ENCODE assay signal across 2 cellular contexts in the genomic region with DNA sequence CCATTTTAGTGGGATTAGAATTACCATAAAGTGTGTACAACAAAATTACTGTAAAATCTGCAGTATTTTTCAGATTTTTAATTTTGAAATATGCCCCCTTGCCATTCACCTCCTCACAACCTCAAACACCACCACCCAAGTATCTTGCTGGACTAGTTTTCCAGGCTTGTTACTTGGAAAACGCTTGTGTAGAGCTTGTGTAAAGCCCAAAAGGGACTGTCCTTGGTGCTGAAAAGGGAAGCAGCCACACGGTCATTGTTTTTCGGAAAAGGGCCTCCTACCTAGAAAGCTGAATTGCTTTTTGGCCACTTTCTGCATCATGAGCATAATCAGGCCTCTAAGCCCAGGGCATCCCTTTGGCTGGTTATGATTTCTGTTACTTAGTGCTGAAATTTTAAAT.
TF ChIP-seq lines count a peak whose summit lies in the region.

No MANE protein-coding gene starts in this region.

TF ChIP-seq in GM23338, 12 proteins besides CTCF, POLR2A, EP300 and RAD21:
- TF ChIP-seq, protein P1, sequence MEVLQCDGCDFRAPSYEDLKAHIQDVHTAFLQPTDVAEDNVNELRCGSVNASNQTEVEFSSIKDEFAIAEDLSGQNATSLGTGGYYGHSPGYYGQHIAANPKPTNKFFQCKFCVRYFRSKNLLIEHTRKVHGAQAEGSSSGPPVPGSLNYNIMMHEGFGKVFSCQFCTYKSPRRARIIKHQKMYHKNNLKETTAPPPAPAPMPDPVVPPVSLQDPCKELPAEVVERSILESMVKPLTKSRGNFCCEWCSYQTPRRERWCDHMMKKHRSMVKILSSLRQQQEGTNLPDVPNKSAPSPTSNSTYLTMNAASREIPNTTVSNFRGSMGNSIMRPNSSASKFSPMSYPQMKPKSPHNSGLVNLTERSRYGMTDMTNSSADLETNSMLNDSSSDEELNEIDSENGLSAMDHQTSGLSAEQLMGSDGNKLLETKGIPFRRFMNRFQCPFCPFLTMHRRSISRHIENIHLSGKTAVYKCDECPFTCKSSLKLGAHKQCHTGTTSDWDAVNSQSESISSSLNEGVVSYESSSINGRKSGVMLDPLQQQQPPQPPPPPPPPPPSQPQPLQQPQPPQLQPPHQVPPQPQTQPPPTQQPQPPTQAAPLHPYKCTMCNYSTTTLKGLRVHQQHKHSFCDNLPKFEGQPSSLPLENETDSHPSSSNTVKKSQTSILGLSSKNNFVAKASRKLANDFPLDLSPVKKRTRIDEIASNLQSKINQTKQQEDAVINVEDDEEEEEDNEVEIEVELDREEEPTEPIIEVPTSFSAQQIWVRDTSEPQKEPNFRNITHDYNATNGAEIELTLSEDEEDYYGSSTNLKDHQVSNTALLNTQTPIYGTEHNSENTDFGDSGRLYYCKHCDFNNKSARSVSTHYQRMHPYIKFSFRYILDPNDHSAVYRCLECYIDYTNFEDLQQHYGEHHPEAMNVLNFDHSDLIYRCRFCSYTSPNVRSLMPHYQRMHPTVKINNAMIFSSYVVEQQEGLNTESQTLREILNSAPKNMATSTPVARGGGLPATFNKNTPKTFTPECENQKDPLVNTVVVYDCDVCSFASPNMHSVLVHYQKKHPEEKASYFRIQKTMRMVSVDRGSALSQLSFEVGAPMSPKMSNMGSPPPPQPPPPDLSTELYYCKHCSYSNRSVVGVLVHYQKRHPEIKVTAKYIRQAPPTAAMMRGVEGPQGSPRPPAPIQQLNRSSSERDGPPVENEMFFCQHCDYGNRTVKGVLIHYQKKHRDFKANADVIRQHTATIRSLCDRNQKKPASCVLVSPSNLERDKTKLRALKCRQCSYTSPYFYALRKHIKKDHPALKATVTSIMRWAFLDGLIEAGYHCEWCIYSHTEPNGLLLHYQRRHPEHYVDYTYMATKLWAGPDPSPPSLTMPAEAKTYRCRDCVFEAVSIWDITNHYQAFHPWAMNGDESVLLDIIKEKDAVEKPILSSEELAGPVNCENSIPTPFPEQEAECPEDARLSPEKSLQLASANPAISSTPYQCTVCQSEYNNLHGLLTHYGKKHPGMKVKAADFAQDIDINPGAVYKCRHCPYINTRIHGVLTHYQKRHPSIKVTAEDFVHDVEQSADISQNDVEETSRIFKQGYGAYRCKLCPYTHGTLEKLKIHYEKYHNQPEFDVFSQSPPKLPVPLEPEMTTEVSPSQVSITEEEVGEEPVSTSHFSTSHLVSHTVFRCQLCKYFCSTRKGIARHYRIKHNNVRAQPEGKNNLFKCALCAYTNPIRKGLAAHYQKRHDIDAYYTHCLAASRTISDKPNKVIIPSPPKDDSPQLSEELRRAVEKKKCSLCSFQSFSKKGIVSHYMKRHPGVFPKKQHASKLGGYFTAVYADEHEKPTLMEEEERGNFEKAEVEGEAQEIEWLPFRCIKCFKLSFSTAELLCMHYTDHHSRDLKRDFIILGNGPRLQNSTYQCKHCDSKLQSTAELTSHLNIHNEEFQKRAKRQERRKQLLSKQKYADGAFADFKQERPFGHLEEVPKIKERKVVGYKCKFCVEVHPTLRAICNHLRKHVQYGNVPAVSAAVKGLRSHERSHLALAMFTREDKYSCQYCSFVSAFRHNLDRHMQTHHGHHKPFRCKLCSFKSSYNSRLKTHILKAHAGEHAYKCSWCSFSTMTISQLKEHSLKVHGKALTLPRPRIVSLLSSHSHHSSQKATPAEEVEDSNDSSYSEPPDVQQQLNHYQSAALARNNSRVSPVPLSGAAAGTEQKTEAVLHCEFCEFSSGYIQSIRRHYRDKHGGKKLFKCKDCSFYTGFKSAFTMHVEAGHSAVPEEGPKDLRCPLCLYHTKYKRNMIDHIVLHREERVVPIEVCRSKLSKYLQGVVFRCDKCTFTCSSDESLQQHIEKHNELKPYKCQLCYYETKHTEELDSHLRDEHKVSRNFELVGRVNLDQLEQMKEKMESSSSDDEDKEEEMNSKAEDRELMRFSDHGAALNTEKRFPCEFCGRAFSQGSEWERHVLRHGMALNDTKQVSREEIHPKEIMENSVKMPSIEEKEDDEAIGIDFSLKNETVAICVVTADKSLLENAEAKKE (CRISPR knock-in tag; IDR thresholded peaks at IDR 0.05), result peak; percentile 54
- TF ChIP-seq EZH2phosphoT487 (IDR thresholded peaks at IDR 0.05; ENCODE audit: unreplicated experiment), result no peak
- TF ChIP-seq, protein P2, sequence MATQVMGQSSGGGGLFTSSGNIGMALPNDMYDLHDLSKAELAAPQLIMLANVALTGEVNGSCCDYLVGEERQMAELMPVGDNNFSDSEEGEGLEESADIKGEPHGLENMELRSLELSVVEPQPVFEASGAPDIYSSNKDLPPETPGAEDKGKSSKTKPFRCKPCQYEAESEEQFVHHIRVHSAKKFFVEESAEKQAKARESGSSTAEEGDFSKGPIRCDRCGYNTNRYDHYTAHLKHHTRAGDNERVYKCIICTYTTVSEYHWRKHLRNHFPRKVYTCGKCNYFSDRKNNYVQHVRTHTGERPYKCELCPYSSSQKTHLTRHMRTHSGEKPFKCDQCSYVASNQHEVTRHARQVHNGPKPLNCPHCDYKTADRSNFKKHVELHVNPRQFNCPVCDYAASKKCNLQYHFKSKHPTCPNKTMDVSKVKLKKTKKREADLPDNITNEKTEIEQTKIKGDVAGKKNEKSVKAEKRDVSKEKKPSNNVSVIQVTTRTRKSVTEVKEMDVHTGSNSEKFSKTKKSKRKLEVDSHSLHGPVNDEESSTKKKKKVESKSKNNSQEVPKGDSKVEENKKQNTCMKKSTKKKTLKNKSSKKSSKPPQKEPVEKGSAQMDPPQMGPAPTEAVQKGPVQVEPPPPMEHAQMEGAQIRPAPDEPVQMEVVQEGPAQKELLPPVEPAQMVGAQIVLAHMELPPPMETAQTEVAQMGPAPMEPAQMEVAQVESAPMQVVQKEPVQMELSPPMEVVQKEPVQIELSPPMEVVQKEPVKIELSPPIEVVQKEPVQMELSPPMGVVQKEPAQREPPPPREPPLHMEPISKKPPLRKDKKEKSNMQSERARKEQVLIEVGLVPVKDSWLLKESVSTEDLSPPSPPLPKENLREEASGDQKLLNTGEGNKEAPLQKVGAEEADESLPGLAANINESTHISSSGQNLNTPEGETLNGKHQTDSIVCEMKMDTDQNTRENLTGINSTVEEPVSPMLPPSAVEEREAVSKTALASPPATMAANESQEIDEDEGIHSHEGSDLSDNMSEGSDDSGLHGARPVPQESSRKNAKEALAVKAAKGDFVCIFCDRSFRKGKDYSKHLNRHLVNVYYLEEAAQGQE (IDR thresholded peaks at IDR 0.05; ENCODE audit: unreplicated experiment), result peak; percentile 95

TF ChIP-seq in liver, 16 proteins besides CTCF, POLR2A, EP300 and RAD21 (continued from another document):
- TF ChIP-seq, protein P2 (IDR thresholded peaks at IDR 0.05), result peak; percentile 99
